1 cellular context compared by ENCODE assay signal in genomic region chr1:117613969-117614865, GRCh38.
TF ChIP-seq lines count a peak whose summit lies in the region.

No MANE protein-coding gene starts in this region.

TF ChIP-seq in K562, 482 proteins besides CTCF, POLR2A, EP300 and RAD21 (continues in another document):
- TF ChIP-seq ZFP91 (CRISPR knock-in tag; IDR thresholded peaks at IDR 0.05): peak; percentile 89
- TF ChIP-seq ZNF695 (CRISPR knock-in tag; IDR thresholded peaks at IDR 0.05): no peak
- peak; percentile 57; the same call in 1 of the 2 replicates for TF ChIP-seq TAL1 (IDR thresholded peaks at IDR 0.05)
- no peak for TF ChIP-seq MCM5 (IDR thresholded peaks at IDR 0.05; ENCODE audit: low read depth)
- TF ChIP-seq YBX1 (IDR thresholded peaks at IDR 0.05): no peak
- TF ChIP-seq KHSRP (IDR thresholded peaks at IDR 0.05): no peak
- peak; percentile 84 for TF ChIP-seq ZNF592 (IDR thresholded peaks at IDR 0.05)
- TF ChIP-seq CREB5 (CRISPR knock-in tag; IDR thresholded peaks at IDR 0.05): no peak
- no peak for TF ChIP-seq GTF2B (IDR thresholded peaks at IDR 0.05; ENCODE audit: extremely low read depth, insufficient read length)
- TF ChIP-seq FOXP1 (CRISPR knock-in tag; IDR thresholded peaks at IDR 0.05): 0 out of 2 replicates have a peak, but pooled peaks have one; percentile 52
- TF ChIP-seq GATAD2B (IDR thresholded peaks at IDR 0.05; ENCODE audit: borderline replicate concordance): peak; percentile 74; the same call in 1 of the 2 replicates
- no peak for TF ChIP-seq ZNF217 (CRISPR knock-in tag; IDR thresholded peaks at IDR 0.05)
- TF ChIP-seq RNF2 (IDR thresholded peaks at IDR 0.05): no peak
- TF ChIP-seq HMGXB4 (CRISPR knock-in tag; IDR thresholded peaks at IDR 0.05): no peak
- TF ChIP-seq POLR2AphosphoS5 (IDR thresholded peaks at IDR 0.05; ENCODE audit: control insufficient read depth, insufficient read depth, low read depth, low read length): peak; percentile 46; the same call in 1 of the 2 replicates
- no peak for TF ChIP-seq MEIS2 (IDR thresholded peaks at IDR 0.05; ENCODE audit: partially characterized antibody)
- no peak for TF ChIP-seq ZNF518B (CRISPR knock-in tag; IDR thresholded peaks at IDR 0.05)
- peak; percentile 15 to 39; a peak in 2 of 4 replicates for TF ChIP-seq FOXK2 (conservative IDR thresholded peaks at IDR 0.05 in 1 of 2, IDR thresholded peaks at IDR 0.05 in 1 of 2; ENCODE audit: low read depth in 2 of 2)
- no peak for TF ChIP-seq ZNF586 (CRISPR knock-in tag; conservative IDR thresholded peaks at IDR 0.05)
- TF ChIP-seq CBFA2T3 (IDR thresholded peaks at IDR 0.05): peak; percentile 83
- TF ChIP-seq ARID1B (IDR thresholded peaks at IDR 0.05): peak; percentile 54
- TF ChIP-seq SIN3B (IDR thresholded peaks at IDR 0.05; ENCODE audit: low read depth): no peak
- TF ChIP-seq HNRNPUL1 (IDR thresholded peaks at IDR 0.05; ENCODE audit: low read length): no peak
- TF ChIP-seq ZBTB7A (IDR thresholded peaks at IDR 0.05; ENCODE audit: borderline replicate concordance, control insufficient read depth, low read depth, low read length): peak; percentile 68; the same call in 1 of the 2 replicates
- TF ChIP-seq HNRNPL (IDR thresholded peaks at IDR 0.05; ENCODE audit: low read depth, low read length): no peak
- TF ChIP-seq RBM17 (IDR thresholded peaks at IDR 0.05; ENCODE audit: borderline replicate concordance, low read depth, low read length): no peak
- no peak for TF ChIP-seq HBP1 (CRISPR knock-in tag; IDR thresholded peaks at IDR 0.05)
- no peak for TF ChIP-seq ZNF347 (CRISPR knock-in tag; IDR thresholded peaks at IDR 0.05; ENCODE audit: low read depth)
- TF ChIP-seq ZKSCAN8 (CRISPR knock-in tag; IDR thresholded peaks at IDR 0.05): 0 out of 2 replicates have a peak, but pooled peaks have one; percentile 4
- TF ChIP-seq TAF9B (IDR thresholded peaks at IDR 0.05; ENCODE audit: partially characterized antibody): no peak
- peak; percentile 31; the same call in 1 of the 2 replicates for TF ChIP-seq GATA2 (CRISPR knock-in tag; IDR thresholded peaks at IDR 0.05)
- peak; percentile 44; the same call in 1 of the 2 replicates for TF ChIP-seq MAX (CRISPR knock-in tag; IDR thresholded peaks at IDR 0.05)
- TF ChIP-seq MAZ (CRISPR knock-in tag; conservative IDR thresholded peaks at IDR 0.05 in 1 of 2, IDR thresholded peaks at IDR 0.05 in 1 of 2): 0 out of 4 replicates have a peak, but pooled peaks of 1 of the 2 experiments have one; percentile 35
- TF ChIP-seq SRSF3 (IDR thresholded peaks at IDR 0.05; ENCODE audit: insufficient read depth, low read length): no peak
- no peak for TF ChIP-seq MAFG (tag; conservative IDR thresholded peaks at IDR 0.05)
- no peak for TF ChIP-seq PHB (CRISPR knock-in tag; IDR thresholded peaks at IDR 0.05)
- no peak for TF ChIP-seq ZFPM2 (CRISPR knock-in tag; IDR thresholded peaks at IDR 0.05)
- no peak for TF ChIP-seq ZNF780A (CRISPR knock-in tag; IDR thresholded peaks at IDR 0.05)
